In the genomic region with DNA sequence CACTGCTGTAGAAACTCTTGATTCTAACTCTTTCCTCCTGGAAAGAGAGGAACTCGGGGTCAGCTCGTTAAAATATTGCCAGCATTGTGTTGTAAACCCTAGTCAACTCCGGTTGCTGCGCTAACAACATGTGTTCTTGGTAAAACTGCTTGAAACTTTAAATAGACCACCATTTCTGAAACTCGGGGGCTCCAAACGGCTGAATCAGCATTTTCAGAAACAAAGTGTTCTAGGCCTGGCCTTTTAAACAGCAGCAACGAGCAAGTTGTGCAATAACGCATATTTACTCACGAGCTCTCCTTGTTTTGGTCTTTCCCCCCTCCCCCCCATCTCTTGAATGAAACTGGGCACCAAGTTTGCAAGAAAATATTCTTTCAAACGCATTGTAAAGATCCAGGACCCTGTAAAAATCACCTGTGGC, we compare ENCODE assay signal across 8 cellular contexts. TPM values are rescaled to one million over a fixed set of nuclear protein-coding genes. Genes with fewer than 3 reads are reported as not detected.
DNase-seq lines count a peak whose midpoint lies in the region; ATAC-seq and TF ChIP-seq lines count a peak whose summit lies in the region.

No MANE protein-coding gene starts in this region.

- H4K20me1 ChIP-seq in fibroblast of lung (ENCODE audit: control insufficient read depth, extremely low read depth, insufficient read depth, low read length), result no peaks in the 10 kb centered on the region

- WGBS in prostate gland, result 23% methylated on average over 10 of the region's 10 CpGs

- DNase-seq in H4 (ENCODE audit: low spot score), result peak; percentile 70
- DNase-seq in SIG-M5 treated with dmso at 0.1 percent for 504 hours (lab: John Stamatoyannopoulos, UW; ENCODE audit: unreplicated experiment), result peak; percentile 65
- peak; percentile 41 to 74 for DNase-seq in fibroblast of lung (ENCODE audit: low read depth in 2 of 2)
- peak; percentile 38 for DNase-seq in prostate gland (ENCODE audit: low spot score)
- no peak for DNase-seq in NCI-H128 (lab: John Stamatoyannopoulos, UW; ENCODE audit: unreplicated experiment)
- DNase-seq in NCI-H1436 (lab: John Stamatoyannopoulos, UW), result no peak
- DNase-seq in activated CD4-positive, alpha-beta T cell treated with anti-CD3 and anti-CD28 coated beads, Interleukin-2, amount 50 U/mL, for 48 hours, result no peak

- intact Hi-C loops in prostate gland (cut with DNase I), result loop anchor here (5.0 to 10.0 kb wide), 3 partner anchors 110 to 325 kb away; no protein-coding TSS in a partner anchor

- peak overlapping the region; percentile 40 for H2AFZ ChIP-seq in fibroblast of lung (ENCODE audit: low read length)

- no peaks in the 10 kb centered on the region for H3K9me3 ChIP-seq in fibroblast of lung (ENCODE audit: control insufficient read depth, insufficient read depth, low read depth, low read length)
- H3K9me3 ChIP-seq in prostate gland, result no peaks in the 10 kb centered on the region

- H3K27ac ChIP-seq in fibroblast of lung (ENCODE audit: insufficient read depth, low read length) (peak overlapping the region; percentile 54), prostate gland (peak overlapping the region; percentile 81 to 83)

- no peak for ATAC-seq in HG02938 (IDR thresholded peaks at IDR 0.05; ENCODE audit: unreplicated experiment)

- peak overlapping the region; percentile 93 for H3K4me2 ChIP-seq in fibroblast of lung (ENCODE audit: extremely low read depth, insufficient read depth, low read length)

- H3K9ac ChIP-seq in fibroblast of lung (ENCODE audit: insufficient read depth, low read length), result peak overlapping the region; percentile 51

- H3K36me3 ChIP-seq in fibroblast of lung (ENCODE audit: control insufficient read depth, insufficient read depth, low read length), result no peaks in the 10 kb centered on the region
- H3K36me3 ChIP-seq in prostate gland, result no peaks in the 10 kb centered on the region

- peaks cover 47% of the 10 kb centered on the region for H3K79me2 ChIP-seq in fibroblast of lung (ENCODE audit: control insufficient read depth, insufficient read depth, low read length)

- H3K4me3 ChIP-seq in fibroblast of lung (replicated peaks in 1 of 4; ENCODE audit: control extremely low read depth in 1 of 4, insufficient read depth in 1 of 4, low read depth in 3 of 4, low read length in 4 of 4) (peak overlapping the region; percentile 74 to 96 (median 80)), prostate gland (peak overlapping the region; percentile 60 to 67)

- H3K27me3 ChIP-seq in fibroblast of lung (ENCODE audit: control insufficient read depth, insufficient read depth, low read length) (peaks cover 5% of the 10 kb centered on the region), prostate gland (replicated peaks; ENCODE audit: insufficient read depth) (no peaks in the 10 kb centered on the region)

- no peak for TF ChIP-seq POLR2A in prostate gland (IDR thresholded peaks at IDR 0.05)

- TF ChIP-seq CTCF in fibroblast of lung (conservative IDR thresholded peaks at IDR 0.05 in 1 of 2, IDR thresholded peaks at IDR 0.05 in 1 of 2; ENCODE audit: low read depth in 1 of 2, low read length in 2 of 2), result no peak
- no peak for TF ChIP-seq CTCF in prostate gland (IDR thresholded peaks at IDR 0.05)

- H3K4me1 ChIP-seq in fibroblast of lung (ENCODE audit: control insufficient read depth, extremely low read depth, insufficient read depth, low read length) (no peaks in the 10 kb centered on the region), prostate gland (replicated peaks) (no peaks in the 10 kb centered on the region)

RNA-seq across cellular contexts. Expression of a gene that starts 9.2 kb away (rescaled TPM):
- total RNA-seq in H4 (2014; rRNA removed; shearing (Covaris generic)), result 47.3 and 50.3 TPM in 2 replicates
- 40.8 and 64.1 TPM in 2 replicates for total RNA-seq in fibroblast of lung
- 10.7 and 11.1 TPM in 2 replicates for polyA plus RNA-seq in fibroblast of lung
- 17.2 and 17.7 TPM in 2 replicates for polyA plus RNA-seq in fibroblast of lung (2012)
- polyA minus RNA-seq in fibroblast of lung (ENCODE audit: low replicate concordance), result 31.0 and 33.8 TPM in 2 replicates
- total RNA-seq in prostate gland, result 10 to 100 TPM; 54.3 to 63.1 TPM

Comparison
In these comparisons a context has a peak if more than half of its experiments do, and no peak if none do; other contexts are left out.
1. DNase-seq: peak in H4 (single experiment), SIG-M5 treated with dmso at 0.1 percent for 504 hours (single experiment), fibroblast of lung (2 of 2) and prostate gland (single experiment); none in NCI-H128 (single experiment), NCI-H1436 (single experiment) and activated CD4-positive, alpha-beta T cell treated with anti-CD3 and anti-CD28 coated beads, Interleukin-2, amount 50 U/mL, for 48 hours (0 of 2).